ENCODE assay signal across 16 cellular contexts in genomic region chr12:6834873-6835272, GRCh38. TPM values are rescaled to one million over a fixed set of nuclear protein-coding genes. Genes with fewer than 3 reads are reported as not detected.
DNase-seq lines count a peak whose midpoint lies in the region; ATAC-seq and TF ChIP-seq lines count a peak whose summit lies in the region.
"Had no signal": no experiment of that assay in that cellular context is flagged by ENCODE, and none has a peak within 500 bp of the region (broad histone marks: within the 10 kb centered on the region; RNA-seq: fewer than 3 reads in every experiment).

No MANE protein-coding gene starts in this region.

- no peak for ATAC-seq in CD8-positive, alpha-beta T cell

- H3K27ac Mint-ChIP-seq in CD8-positive, alpha-beta T cell, result no peak overlapping the region
- no peak overlapping the region for H3K27ac Mint-ChIP-seq in activated T-helper 2 cell treated with anti-CD3 and anti-CD28 coated beads, Interferon-gamma antibody, Interleukin-2, Interleukin-4, amounts not matched to agents 10 μg/mL and 5 μg/mL and 100 μg/mL, durations not matched to agents 14 hours and 24 hours and 36 hours
- no peak overlapping the region for H3K27ac Mint-ChIP-seq in nephron progenitor cell

- H3K4me1 ChIP-seq in left ventricle myocardium inferior (peaks cover 24% of the 10 kb centered on the region), hepatocyte (ENCODE audit: insufficient read depth) (no peaks in the 10 kb centered on the region)
- peaks cover 4% of the 10 kb centered on the region for H3K4me1 ChIP-seq in CD8-positive, alpha-beta T cell (ENCODE audit: insufficient read depth, low read length)

- H3K4me2 ChIP-seq in hepatocyte, result no peak overlapping the region
- H3K4me2 ChIP-seq: BLaER1 treated with 17β-estradiol and CSF1 and Interleukin-3, amounts not matched to agents 10 nM and 100 nM had no signal

- no peak overlapping the region for H2AFZ ChIP-seq in hepatocyte

- H3K27ac ChIP-seq in left ventricle myocardium inferior (replicated peaks) (peak overlapping the region; percentile 83), WERI-Rb-1 (no peak overlapping the region), hepatocyte (peak overlapping the region; percentile 55)
- H3K27ac ChIP-seq in CD8-positive, alpha-beta T cell (ENCODE audit: low read depth, low read length), result no peak overlapping the region
- H3K27ac ChIP-seq: BLaER1 treated with 17β-estradiol and CSF1 and Interleukin-3, amounts not matched to agents 10 nM and 100 nM; KMS-11 had no signal

- DNase-seq in left ventricle myocardium inferior, result no peak
- DNase-seq in cardiac septum (ENCODE audit: low spot score), result no peak
- peak; percentile 11 for DNase-seq in WERI-Rb-1
- DNase-seq in hepatocyte (ENCODE audit: low spot score), result no peak
- peak; percentile 78 for DNase-seq in putamen (ENCODE audit: low spot score)
- no peak for DNase-seq in CD8-positive, alpha-beta T cell
- DNase-seq in activated T-helper 2 cell treated with anti-CD3 and anti-CD28 coated beads, Interferon-gamma antibody, Interleukin-2, Interleukin-4, amounts not matched to agents 10 μg/mL and 5 μg/mL and 100 μg/mL, durations not matched to agents 14 hours and 24 hours and 36 hours (ENCODE audit: low spot score), result no peak
- DNase-seq in nephron progenitor cell, result no peak
- DNase-seq: CD8-positive, alpha-beta memory T cell; NCI-H510A treated with DMSO at 0.1 percent for 48 hours; NCI-H774; PC-3; RPMI8226; SIG-M5 had no signal

- H3K36me3 Mint-ChIP-seq in CD8-positive, alpha-beta T cell, result peaks cover 3% of the 10 kb centered on the region
- H3K36me3 Mint-ChIP-seq in activated T-helper 2 cell treated with anti-CD3 and anti-CD28 coated beads, Interferon-gamma antibody, Interleukin-2, Interleukin-4, amounts not matched to agents 10 μg/mL and 5 μg/mL and 100 μg/mL, durations not matched to agents 14 hours and 24 hours and 36 hours (ENCODE audit: low read depth), result no peaks in the 10 kb centered on the region
- H3K36me3 Mint-ChIP-seq in nephron progenitor cell (ENCODE audit: low read depth), result peaks cover 62% of the 10 kb centered on the region

- CTCF ChIA-PET in CD8-positive, alpha-beta T cell (lab: Charles Lee), result interaction anchor here (0.6 to 6.8 kb wide), 20 partner anchors 11 to 143 kb away, joined by 3 to 72 read pairs (median 4); partner anchors contain the start of genes CDCA3, COPS7A, GPR162 and MLF2

- no peak overlapping the region for H3K4me3 Mint-ChIP-seq in CD8-positive, alpha-beta T cell
- no peak overlapping the region for H3K4me3 Mint-ChIP-seq in activated T-helper 2 cell treated with anti-CD3 and anti-CD28 coated beads, Interferon-gamma antibody, Interleukin-2, Interleukin-4, amounts not matched to agents 10 μg/mL and 5 μg/mL and 100 μg/mL, durations not matched to agents 14 hours and 24 hours and 36 hours (ENCODE audit: low read depth)
- no peak overlapping the region for H3K4me3 Mint-ChIP-seq in nephron progenitor cell

- no peaks in the 10 kb centered on the region for H3K27me3 Mint-ChIP-seq in CD8-positive, alpha-beta T cell (ENCODE audit: low read depth)
- H3K27me3 Mint-ChIP-seq in activated T-helper 2 cell treated with anti-CD3 and anti-CD28 coated beads, Interferon-gamma antibody, Interleukin-2, Interleukin-4, amounts not matched to agents 10 μg/mL and 5 μg/mL and 100 μg/mL, durations not matched to agents 14 hours and 24 hours and 36 hours (ENCODE audit: low read depth), result peaks cover 14% of the 10 kb centered on the region
- H3K27me3 Mint-ChIP-seq in nephron progenitor cell (ENCODE audit: low read depth, poor library complexity), result peaks cover 5% of the 10 kb centered on the region

- H3K27me3 ChIP-seq in left ventricle myocardium inferior (ENCODE audit: low read depth), result no peaks in the 10 kb centered on the region
- H3K27me3 ChIP-seq in WERI-Rb-1 (ENCODE audit: insufficient read depth, low read depth, severe bottlenecking), result no peaks in the 10 kb centered on the region
- H3K27me3 ChIP-seq in hepatocyte, result no peaks in the 10 kb centered on the region
- H3K27me3 ChIP-seq in CD8-positive, alpha-beta T cell (ENCODE audit: insufficient read depth, low read length), result no peaks in the 10 kb centered on the region

- H3K9me3 ChIP-seq in left ventricle myocardium inferior (replicated peaks), result no peaks in the 10 kb centered on the region
- no peaks in the 10 kb centered on the region for H3K9me3 ChIP-seq in WERI-Rb-1 (ENCODE audit: severe bottlenecking)
- H3K9me3 ChIP-seq in hepatocyte (ENCODE audit: low read depth), result no peaks in the 10 kb centered on the region
- no peaks in the 10 kb centered on the region for H3K9me3 ChIP-seq in CD8-positive, alpha-beta T cell (ENCODE audit: low read length)
- H3K9me3 ChIP-seq: BLaER1 treated with 17β-estradiol and CSF1 and Interleukin-3, amounts not matched to agents 10 nM and 100 nM had no signal

- peak overlapping the region; percentile 64 for H3K4me3 ChIP-seq in left ventricle myocardium inferior
- no peak overlapping the region for H3K4me3 ChIP-seq in WERI-Rb-1 (ENCODE audit: low read depth, low read length)
- no peak overlapping the region for H3K4me3 ChIP-seq in hepatocyte
- no peak overlapping the region for H3K4me3 ChIP-seq in CD8-positive, alpha-beta T cell (ENCODE audit: low read depth, low read length)
- H3K4me3 ChIP-seq: BLaER1 treated with 17β-estradiol and CSF1 and Interleukin-3, amounts not matched to agents 10 nM and 100 nM had no signal

- H3K79me2 ChIP-seq in hepatocyte, result no peaks in the 10 kb centered on the region

- no peaks in the 10 kb centered on the region for H3K9me2 ChIP-seq in hepatocyte (replicated peaks; ENCODE audit: insufficient read depth)

- no peaks in the 10 kb centered on the region for H3K9me3 Mint-ChIP-seq in CD8-positive, alpha-beta T cell
- H3K9me3 Mint-ChIP-seq in activated T-helper 2 cell treated with anti-CD3 and anti-CD28 coated beads, Interferon-gamma antibody, Interleukin-2, Interleukin-4, amounts not matched to agents 10 μg/mL and 5 μg/mL and 100 μg/mL, durations not matched to agents 14 hours and 24 hours and 36 hours, result no peaks in the 10 kb centered on the region
- H3K9me3 Mint-ChIP-seq in nephron progenitor cell, result no peaks in the 10 kb centered on the region
- H3K9me3 Mint-ChIP-seq: CD8-positive, alpha-beta memory T cell had no signal

- no peaks in the 10 kb centered on the region for H4K20me1 ChIP-seq in hepatocyte (ENCODE audit: insufficient read depth, poor library complexity, severe bottlenecking)

- POLR2A ChIA-PET in CD8-positive, alpha-beta T cell (lab: Charles Lee), result interaction anchor here (0.6 kb wide), 1 partner anchor 105 kb away, joined by 3 read pairs; no protein-coding TSS in a partner anchor

- H3K36me3 ChIP-seq in left ventricle myocardium inferior (peaks cover 54% of the 10 kb centered on the region), WERI-Rb-1 (peaks cover 93% of the 10 kb centered on the region), hepatocyte (replicated peaks; ENCODE audit: insufficient read depth, low read depth) (no peaks in the 10 kb centered on the region)
- no peaks in the 10 kb centered on the region for H3K36me3 ChIP-seq in CD8-positive, alpha-beta T cell (ENCODE audit: insufficient read depth, low read length)
- H3K36me3 ChIP-seq: BLaER1 treated with 17β-estradiol and CSF1 and Interleukin-3, amounts not matched to agents 10 nM and 100 nM had no signal

- H3K4me1 Mint-ChIP-seq in CD8-positive, alpha-beta T cell (ENCODE audit: low read depth), result peaks cover 5% of the 10 kb centered on the region
- H3K4me1 Mint-ChIP-seq in activated T-helper 2 cell treated with anti-CD3 and anti-CD28 coated beads, Interferon-gamma antibody, Interleukin-2, Interleukin-4, amounts not matched to agents 10 μg/mL and 5 μg/mL and 100 μg/mL, durations not matched to agents 14 hours and 24 hours and 36 hours (ENCODE audit: low read depth), result peaks cover 6% of the 10 kb centered on the region
- H3K4me1 Mint-ChIP-seq in nephron progenitor cell, result peaks cover 21% of the 10 kb centered on the region

- WGBS in hepatocyte (ENCODE audit: low lambda C conversion rate, missing lambda C conversion rate), result 88% methylated on average over 5 of the region's 5 CpGs

- intact Hi-C loops in left ventricle myocardium inferior (cut with micrococcal nuclease), result no loop called here
- intact Hi-C loops in cardiac septum (cut with DNase I), result no loop called here
- intact Hi-C loops in CD8-positive, alpha-beta T cell (cut with DNase I, micrococcal nuclease), result loop anchor here (1.0 to 2.0 kb wide), 2 partner anchors 16 to 82 kb away; partner anchors contain the start of genes MLF2 (in 2 of the 2) and CDCA3 (in 1 of the 2)
- intact Hi-C loops in activated T-helper 2 cell treated with anti-CD3 and anti-CD28 coated beads, Interferon-gamma antibody, Interleukin-2, Interleukin-4, amounts not matched to agents 10 μg/mL and 5 μg/mL and 100 μg/mL, durations not matched to agents 14 hours and 24 hours and 36 hours (cut with micrococcal nuclease), result no loop called here

- TF ChIP-seq CTCF in left ventricle myocardium inferior (IDR thresholded peaks at IDR 0.05; ENCODE audit: borderline replicate concordance), result no peak
- TF ChIP-seq CTCF in WERI-Rb-1 (IDR thresholded peaks at IDR 0.05; ENCODE audit: low read depth, low read length), result no peak
- no peak for TF ChIP-seq CTCF in hepatocyte (IDR thresholded peaks at IDR 0.05; ENCODE audit: poor library complexity)
- no peak for TF ChIP-seq CTCF in CD8-positive, alpha-beta T cell (IDR thresholded peaks at IDR 0.05)
- TF ChIP-seq CTCF in nephron progenitor cell (IDR thresholded peaks at IDR 0.05), result no peak

RNA-seq across cellular contexts. Expression of gene GNB3, which starts 5.9 kb away (rescaled TPM):
- total RNA-seq in left ventricle myocardium inferior, result 7.5 TPM
- 9.7 TPM for total RNA-seq in cardiac septum
- 1.6 and 2.6 TPM in 2 replicates for total RNA-seq in hepatocyte
- polyA plus RNA-seq in hepatocyte, result 10.2 and 19.1 TPM in 2 replicates
- 1 to 10 TPM in 1 of 2 experiments, under 1 TPM in 1; 0.49 to 1.0 TPM for total RNA-seq in CD8-positive, alpha-beta T cell
- 1.2 and 1.3 TPM in 2 replicates for total RNA-seq in activated T-helper 2 cell treated with anti-CD3 and anti-CD28 coated beads, Interferon-gamma antibody, Interleukin-2, Interleukin-4, amounts not matched to agents 10 μg/mL and 5 μg/mL and 100 μg/mL, durations not matched to agents 14 hours and 24 hours and 36 hours
- total RNA-seq: PC-3 had no signal
- polyA plus RNA-seq: CD8-positive, alpha-beta memory T cell had no signal

RNA-seq across cellular contexts. Expression of gene P3H3, which starts 6.7 kb away (rescaled TPM):
- 17.5 TPM for total RNA-seq in left ventricle myocardium inferior
- total RNA-seq in cardiac septum, result 25.7 TPM
- 19.6 and 38.1 TPM in 2 replicates for total RNA-seq in hepatocyte
- 38.6 and 47.3 TPM in 2 replicates for polyA plus RNA-seq in hepatocyte
- 1 to 10 TPM; 3.4 to 4.9 TPM for total RNA-seq in CD8-positive, alpha-beta T cell
- total RNA-seq in activated T-helper 2 cell treated with anti-CD3 and anti-CD28 coated beads, Interferon-gamma antibody, Interleukin-2, Interleukin-4, amounts not matched to agents 10 μg/mL and 5 μg/mL and 100 μg/mL, durations not matched to agents 14 hours and 24 hours and 36 hours, result 5.2 and 5.3 TPM in 2 replicates

RNA-seq across cellular contexts. Expression of gene GPR162, which starts 13.3 kb away (rescaled TPM):
- total RNA-seq in left ventricle myocardium inferior (6.5 TPM), cardiac septum (5.7 TPM), hepatocyte (1.2 and 2.3 TPM in 2 replicates)
- 2.3 and 6.2 TPM in 2 replicates for polyA plus RNA-seq in hepatocyte
- not detected for total RNA-seq in CD8-positive, alpha-beta T cell
- 0.11 and 0.30 TPM in 2 replicates for total RNA-seq in activated T-helper 2 cell treated with anti-CD3 and anti-CD28 coated beads, Interferon-gamma antibody, Interleukin-2, Interleukin-4, amounts not matched to agents 10 μg/mL and 5 μg/mL and 100 μg/mL, durations not matched to agents 14 hours and 24 hours and 36 hours
- total RNA-seq: PC-3 had no signal
- polyA plus RNA-seq: CD8-positive, alpha-beta memory T cell had no signal

RNA-seq across cellular contexts. Expression of gene CDCA3, which starts 16.2 kb away (rescaled TPM):
- total RNA-seq in left ventricle myocardium inferior, result 0.55 TPM
- 0.65 TPM for total RNA-seq in cardiac septum
- total RNA-seq in hepatocyte, result 7.5 and 8.5 TPM in 2 replicates
- polyA plus RNA-seq in hepatocyte, result 18.2 and 20.6 TPM in 2 replicates
- under 1 TPM; 0.61 to 0.92 TPM for total RNA-seq in CD8-positive, alpha-beta T cell
- total RNA-seq in activated T-helper 2 cell treated with anti-CD3 and anti-CD28 coated beads, Interferon-gamma antibody, Interleukin-2, Interleukin-4, amounts not matched to agents 10 μg/mL and 5 μg/mL and 100 μg/mL, durations not matched to agents 14 hours and 24 hours and 36 hours, result 41.6 and 42.1 TPM in 2 replicates

RNA-seq across cellular contexts. Expression of gene USP5, which starts 17.1 kb away (rescaled TPM):
- 73.6 TPM for total RNA-seq in left ventricle myocardium inferior
- 83.5 TPM for total RNA-seq in cardiac septum
- total RNA-seq in hepatocyte, result 60.5 and 61.6 TPM in 2 replicates
- 73.7 and 78.9 TPM in 2 replicates for polyA plus RNA-seq in hepatocyte
- 10 to 100 TPM; 24.0 to 25.9 TPM for total RNA-seq in CD8-positive, alpha-beta T cell
- 133 and 134 TPM in 2 replicates for total RNA-seq in activated T-helper 2 cell treated with anti-CD3 and anti-CD28 coated beads, Interferon-gamma antibody, Interleukin-2, Interleukin-4, amounts not matched to agents 10 μg/mL and 5 μg/mL and 100 μg/mL, durations not matched to agents 14 hours and 24 hours and 36 hours

Comparison
In these comparisons a context has a peak if more than half of its experiments do, and no peak if none do; other contexts are left out.
1. DNase-seq: peak in WERI-Rb-1 (single experiment) and putamen (single experiment); none in left ventricle myocardium inferior (single experiment), cardiac septum (single experiment), hepatocyte (single experiment), CD8-positive, alpha-beta T cell (0 of 7), activated T-helper 2 cell treated with anti-CD3 and anti-CD28 coated beads, Interferon-gamma antibody, Interleukin-2, Interleukin-4, amounts not matched to agents 10 μg/mL and 5 μg/mL and 100 μg/mL, durations not matched to agents 14 hours and 24 hours and 36 hours (single experiment) and nephron progenitor cell (single experiment).
2. H3K27ac ChIP-seq: peak in left ventricle myocardium inferior (single experiment) and hepatocyte (single experiment); none in WERI-Rb-1 (single experiment) and CD8-positive, alpha-beta T cell (single experiment).
3. intact Hi-C loops: an anchor here in CD8-positive, alpha-beta T cell (1.0 to 2.0 kb wide); none called in left ventricle myocardium inferior, cardiac septum and activated T-helper 2 cell treated with anti-CD3 and anti-CD28 coated beads, Interferon-gamma antibody, Interleukin-2, Interleukin-4, amounts not matched to agents 10 μg/mL and 5 μg/mL and 100 μg/mL, durations not matched to agents 14 hours and 24 hours and 36 hours.